In genomic region chr17:30401097-30401496, GRCh38 we compare ENCODE assay signal across 16 cellular contexts. TPM values are rescaled to one million over a fixed set of nuclear protein-coding genes. Genes with fewer than 3 reads are reported as not detected.
DNase-seq lines count a peak whose midpoint lies in the region; ATAC-seq, FAIRE-seq and TF ChIP-seq lines count a peak whose summit lies in the region.
"Had no signal": no experiment of that assay in that cellular context is flagged by ENCODE, and none has a peak within 500 bp of the region (broad histone marks: within the 10 kb centered on the region; RNA-seq: fewer than 3 reads in every experiment).

No MANE protein-coding gene starts in this region.

- peaks cover 1 to 3% of the 10 kb centered on the region in 2 experiments; a peak in 2 of 5 replicates for H3K36me3 ChIP-seq in HepG2 (replicated peaks in 1 of 2; ENCODE audit: control insufficient read depth in 1 of 2, insufficient read depth in 2 of 2, low read length in 2 of 2)
- H3K36me3 ChIP-seq in right lobe of liver: no peaks in the 10 kb centered on the region
- H3K36me3 ChIP-seq in K562 (ENCODE audit: control insufficient read depth, insufficient read depth, low read length): no peaks in the 10 kb centered on the region

- POLR2A ChIA-PET in HepG2 (lab: Yijun Ruan, JAX) (no interaction called here), K562 (lab: Yijun Ruan, JAX) (no interaction called here)

- H2AFZ ChIP-seq in HepG2 (ENCODE audit: low read length): no peak overlapping the region
- no peak overlapping the region for H2AFZ ChIP-seq in K562 (ENCODE audit: low read depth, low read length)

- DNase-seq in HepG2 (ENCODE audit: low spot score) (no peak), right lobe of liver (no peak), MV-4-11 (lab: John Stamatoyannopoulos, UW) (peak; percentile 45), K562 (ENCODE audit: extremely low read depth in 1 of 4, low spot score in 3 of 4) (no peak), NCI-H2107 (lab: John Stamatoyannopoulos, UW) (no peak)
- no peak for DNase-seq in stimulated activated CD4-positive, alpha-beta T cell treated with anti-CD3 and anti-CD28 coated beads, Interleukin-12 subunit alpha, Interleukin-12 subunit beta, amount 100 ng/mL, for 4 hours
- DNase-seq: DMS79, HFFc6, MM.1S, NCI-H1694 treated with DMSO at 0.1 percent for 48 hours, NCI-H2227 treated with DMSO at 0.1 percent for 48 hours, NCI-H524 treated with DMSO at 0.1 percent for 48 hours, Peyer's patch had no signal

- H3K79me2 ChIP-seq in HepG2 (ENCODE audit: insufficient read depth, low read length): peaks cover 50% of the 10 kb centered on the region
- no peaks in the 10 kb centered on the region for H3K79me2 ChIP-seq in K562 (ENCODE audit: control insufficient read depth, insufficient read depth, low read length)

- H3K4me3 ChIP-seq in HepG2 (replicated peaks in 1 of 3; ENCODE audit: insufficient read depth in 1 of 3, low read depth in 2 of 3, low read length in 3 of 3): no peak overlapping the region
- H3K4me3 ChIP-seq in right lobe of liver: no peak overlapping the region
- no peak overlapping the region for H3K4me3 ChIP-seq in K562
- H3K4me3 ChIP-seq: A549, Peyer's patch had no signal

- TF ChIP-seq POLR2A in HepG2 (IDR thresholded peaks at IDR 0.05; ENCODE audit: insufficient read depth in 1 of 2, low read depth in 2 of 2, low read length in 2 of 2) (no peak), right lobe of liver (IDR thresholded peaks at IDR 0.05) (no peak), K562 (conservative IDR thresholded peaks at IDR 0.05) (no peak)

- no peaks in the 10 kb centered on the region for H3K27me3 ChIP-seq in HepG2 (ENCODE audit: control insufficient read depth in 1 of 2, insufficient read depth in 2 of 2, low read length in 2 of 2)
- no peaks in the 10 kb centered on the region for H3K27me3 ChIP-seq in right lobe of liver
- H3K27me3 ChIP-seq in K562 (ENCODE audit: control insufficient read depth in 2 of 2, insufficient read depth in 2 of 2, low read length in 2 of 2): no peaks in the 10 kb centered on the region
- H3K27me3 ChIP-seq: Peyer's patch had no signal

- H3K9ac ChIP-seq in HepG2 (ENCODE audit: insufficient read depth, low read depth, low read length): no peak overlapping the region
- no peak overlapping the region for H3K9ac ChIP-seq in K562 (ENCODE audit: insufficient read depth in 1 of 2, low read depth in 2 of 2, low read length in 2 of 2)

- 100% methylated on average over 1 of the region's 1 CpG for WGBS in HepG2 (ENCODE audit: low lambda C conversion rate)
- WGBS in right lobe of liver (ENCODE audit: insufficient coverage, low coverage, low lambda C conversion rate, missing lambda C conversion rate): no CpG with 5 or more reads among the region's 1 CpG
- 100% methylated on average over 1 of the region's 1 CpG for WGBS in K562 (ENCODE audit: insufficient coverage, low coverage, missing lambda C conversion rate)

- no peaks in the 10 kb centered on the region for H3K9me1 ChIP-seq in K562 (ENCODE audit: control insufficient read depth, insufficient read depth, low read length)

- CTCF ChIA-PET in HepG2 (lab: Yijun Ruan, JAX; ENCODE audit: low intra/inter-chr PET ratio, low total read pairs) (no interaction called here), K562 (lab: Yijun Ruan, JAX; ENCODE audit: low intra/inter-chr PET ratio) (no interaction called here)

- H4K20me1 ChIP-seq in HepG2 (ENCODE audit: insufficient read depth, low read length) (no peaks in the 10 kb centered on the region), K562 (replicated peaks; ENCODE audit: control insufficient read depth, insufficient read depth, low read length) (no peaks in the 10 kb centered on the region)

- ATAC-seq in HepG2 (no peak), right lobe of liver (no peak), K562 (no peak), GM19455 (IDR thresholded peaks at IDR 0.05; ENCODE audit: unreplicated experiment) (no peak)
- ATAC-seq: A549 had no signal

- in situ Hi-C loops in HepG2 (cut with HindIII; ENCODE audit: extremely low pct_ligation_motif_present, low pct_unique_long_range_greater_than_20kb) (no loop called here), K562 (cut with MboI) (no loop called here)

- FAIRE-seq in HepG2 (lab: Jason Lieb, UNC) (no peak), K562 (lab: Jason Lieb, UNC) (no peak)
- FAIRE-seq: A549, HTR-8/SVneo had no signal

- H3K4me1 ChIP-seq in HepG2 (ENCODE audit: insufficient read depth, low read length): peaks cover 34% of the 10 kb centered on the region
- H3K4me1 ChIP-seq in right lobe of liver: peaks cover 0 to 14% (median 0%) of the 10 kb centered on the region in 4 donors
- peaks cover 0 to 8% of the 10 kb centered on the region in 2 experiments; a peak in 3 of 5 replicates for H3K4me1 ChIP-seq in K562 (replicated peaks in 1 of 2; ENCODE audit: control insufficient read depth in 2 of 2, insufficient read depth in 2 of 2, low read length in 2 of 2)
- H3K4me1 ChIP-seq: Peyer's patch had no signal

- no peak for TF ChIP-seq CTCF in HepG2 (CRISPR knock-in tag; IDR thresholded peaks at IDR 0.05)
- no peak for TF ChIP-seq CTCF in right lobe of liver (IDR thresholded peaks at IDR 0.05)
- no peak for TF ChIP-seq CTCF in K562 (IDR thresholded peaks at IDR 0.05 in 2 of 3, conservative IDR thresholded peaks at IDR 0.05 in 1 of 3; ENCODE audit: insufficient read depth in 2 of 3, low read depth in 1 of 3, low read length in 3 of 3)

- H3K27ac ChIP-seq in HepG2 (ENCODE audit: extremely low read length, insufficient read depth, low read length) (no peak overlapping the region), right lobe of liver (no peak overlapping the region), K562 (ENCODE audit: extremely low read depth, low read depth, low read length) (no peak overlapping the region)
- H3K27ac ChIP-seq: A549, Peyer's patch had no signal

- intact Hi-C loops in HepG2 (cut with micrococcal nuclease; ENCODE audit: unreplicated experiment): no loop called here
- intact Hi-C loops in right lobe of liver (cut with DNase I): no loop called here
- intact Hi-C loops in K562 (cut with micrococcal nuclease): no loop called here

- no peak overlapping the region for H3K4me2 ChIP-seq in HepG2 (ENCODE audit: low read depth, low read length)
- H3K4me2 ChIP-seq in K562 (ENCODE audit: insufficient read depth, low read length): no peak overlapping the region
- H3K4me2 ChIP-seq: A549 had no signal

- TF ChIP-seq EP300 in HepG2 (IDR thresholded peaks at IDR 0.05; ENCODE audit: low read depth in 2 of 2, low read length in 2 of 2): no peak
- no peak for TF ChIP-seq EP300 in HepG2 (CRISPR knock-in tag; IDR thresholded peaks at IDR 0.05; ENCODE audit: borderline replicate concordance)
- no peak for TF ChIP-seq EP300 in K562 (IDR thresholded peaks at IDR 0.05; ENCODE audit: low read length)

- TF ChIP-seq RAD21 in HepG2 (CRISPR knock-in tag; IDR thresholded peaks at IDR 0.05): no peak
- TF ChIP-seq RAD21 in K562 (CRISPR knock-in tag; conservative IDR thresholded peaks at IDR 0.05 in 1 of 2, IDR thresholded peaks at IDR 0.05 in 1 of 2): no peak

- BruUV-seq in HepG2 (replicated peaks; lab: Mats Ljungman, UMichigan) (no TSS peak), K562 (replicated peaks; lab: Mats Ljungman, UMichigan) (no TSS peak)

- H3K9me3 ChIP-seq in HepG2 (ENCODE audit: low read length) (no peaks in the 10 kb centered on the region), right lobe of liver (no peaks in the 10 kb centered on the region), K562 (replicated peaks; ENCODE audit: control insufficient read depth, insufficient read depth, low read depth, low read length) (no peaks in the 10 kb centered on the region)
- H3K9me3 ChIP-seq: A549, Peyer's patch had no signal

RNA-seq across cellular contexts. Expression of gene CPD, which starts 22.4 kb away (rescaled TPM):
- total RNA-seq in HepG2 (2016; rRNA removed; fragmentation: Illumina TruSeq; extraction: Trizol) (54.3 and 72.3 TPM in 2 replicates), right lobe of liver (100 to 1,000 TPM in 2 of 6 experiments, 10 to 100 TPM in 4; 42.2 to 129 (median 53.5) TPM), K562 (2014; rRNA removed) (16.2 and 22.4 TPM in 2 replicates), K562 (2014; rRNA removed; fragmentation: Illumina TruSeq; extraction: Trizol) (21.9 and 26.1 TPM in 2 replicates), K562 (2015; rRNA removed; fragmentation: Illumina TruSeq; extraction: Trizol) (20.8 and 21.7 TPM in 2 replicates), K562 (2021) (21.3 and 24.4 TPM in 2 replicates)
- total RNA-seq in HepG2 (2016; cell fraction: cytosol; rRNA removed; fragmentation: Illumina TruSeq; extraction: Trizol; ENCODE audit: low read depth): 4.9 and 6.4 TPM in 2 replicates
- total RNA-seq in HepG2 (2016; cell fraction: insoluble cytoplasmic fraction; rRNA removed; fragmentation: Illumina TruSeq; extraction: Trizol): 47.8 and 69.6 TPM in 2 replicates
- total RNA-seq in HepG2 (2016; cell fraction: membrane; rRNA removed; fragmentation: Illumina TruSeq; extraction: Trizol): 8.6 and 11.7 TPM in 2 replicates
- total RNA-seq in HepG2 (2016; cell fraction: nucleus; rRNA removed; fragmentation: Illumina TruSeq; extraction: Trizol): 89.9 and 106 TPM in 2 replicates
- polyA plus RNA-seq in HepG2 (2011; rRNA removed) (43.2 and 46.1 TPM in 2 replicates), K562 (2011; rRNA removed) (11.2 and 20.4 TPM in 2 replicates), K562 (2014; fragmentation: Illumina TruSeq; extraction: Trizol) (16.4 and 16.7 TPM in 2 replicates), K562 (2014; fragmentation: Nextera tagmentation; extraction: Ambion mirVana) (1 to 10 TPM; 4.5 to 4.9 TPM), K562 (2014; rRNA removed) (6.9 and 8.6 TPM in 2 replicates)
- polyA plus RNA-seq in HepG2 (2011; cell fraction: cytosol; rRNA removed): 19.6 and 35.4 TPM in 2 replicates
- 15.6 and 17.4 TPM in 2 replicates for polyA plus RNA-seq in HepG2 (2011; cell fraction: nucleus; rRNA removed)
- polyA plus RNA-seq in HepG2 (2012): 71.5 and 80.7 TPM in 2 replicates
- polyA plus RNA-seq in HepG2 (2016; cell fraction: cytosol; fragmentation: Illumina TruSeq; extraction: Trizol; ENCODE audit: low read depth): 1.1 and 1.5 TPM in 2 replicates
- polyA plus RNA-seq in HepG2 (2016; cell fraction: insoluble cytoplasmic fraction; fragmentation: Illumina TruSeq; extraction: Trizol; ENCODE audit: low read depth): 17.2 and 18.1 TPM in 2 replicates
- 2.5 and 3.0 TPM in 2 replicates for polyA plus RNA-seq in HepG2 (2016; cell fraction: membrane; fragmentation: Illumina TruSeq; extraction: Trizol; ENCODE audit: low read depth)
- polyA plus RNA-seq in HepG2 (2016; cell fraction: nucleus; fragmentation: Illumina TruSeq; extraction: Trizol; ENCODE audit: insufficient read depth, low read depth): 36.8 and 40.4 TPM in 2 replicates
- 43.4 and 65.4 TPM in 2 replicates for polyA minus RNA-seq in HepG2 (2011; rRNA and poly(A)+ RNA removed; ENCODE audit: low replicate concordance)
- 152 and 251 TPM in 2 replicates for polyA minus RNA-seq in HepG2 (2011; cell fraction: cytosol; rRNA and poly(A)+ RNA removed)
- polyA minus RNA-seq in HepG2 (2011; cell fraction: nucleus; rRNA and poly(A)+ RNA removed): 101 and 151 TPM in 2 replicates
- total RNA-seq in K562 (2011; cell fraction: chromatin; rRNA removed; ENCODE audit: low replicate concordance): 55.4 and 75.5 TPM in 2 replicates
- total RNA-seq in K562 (2011; cell fraction: nucleolus; rRNA removed): 32.4 and 50.1 TPM in 2 replicates
- total RNA-seq in K562 (2011; cell fraction: nucleoplasm; rRNA removed): 56.6 and 61.7 TPM in 2 replicates
- polyA plus RNA-seq in K562 (2011; cell fraction: cytosol; rRNA removed): 3.8 and 5.1 TPM in 2 replicates
- polyA plus RNA-seq in K562 (2011; cell fraction: nucleus; rRNA removed): 8.6 and 9.4 TPM in 2 replicates
- polyA plus RNA-seq in K562 (2012): 10.9 and 17.2 TPM in 2 replicates
- 55.2 and 66.7 TPM in 2 replicates for polyA minus RNA-seq in K562 (2011; rRNA and poly(A)+ RNA removed)
- polyA minus RNA-seq in K562 (2011; cell fraction: cytosol; rRNA and poly(A)+ RNA removed): 23.1 and 45.0 TPM in 2 replicates
- polyA minus RNA-seq in K562 (2011; cell fraction: nucleus; rRNA and poly(A)+ RNA removed): 9.0 and 13.3 TPM in 2 replicates

Comparison
In these comparisons a context has a peak if more than half of its experiments do, and no peak if none do; other contexts are left out.
1. Of the 241 proteins assayed by ChIP-seq in both HepG2 and K562: peak only in HepG2: none; only in K562: ELF4, MTA1, PHF20 and ZBTB2; in both: ZNF512; in neither: 234; mixed calls (peak in some experiments, not most) for 2.